8 cellular contexts compared by ENCODE assay signal in the genomic region with DNA sequence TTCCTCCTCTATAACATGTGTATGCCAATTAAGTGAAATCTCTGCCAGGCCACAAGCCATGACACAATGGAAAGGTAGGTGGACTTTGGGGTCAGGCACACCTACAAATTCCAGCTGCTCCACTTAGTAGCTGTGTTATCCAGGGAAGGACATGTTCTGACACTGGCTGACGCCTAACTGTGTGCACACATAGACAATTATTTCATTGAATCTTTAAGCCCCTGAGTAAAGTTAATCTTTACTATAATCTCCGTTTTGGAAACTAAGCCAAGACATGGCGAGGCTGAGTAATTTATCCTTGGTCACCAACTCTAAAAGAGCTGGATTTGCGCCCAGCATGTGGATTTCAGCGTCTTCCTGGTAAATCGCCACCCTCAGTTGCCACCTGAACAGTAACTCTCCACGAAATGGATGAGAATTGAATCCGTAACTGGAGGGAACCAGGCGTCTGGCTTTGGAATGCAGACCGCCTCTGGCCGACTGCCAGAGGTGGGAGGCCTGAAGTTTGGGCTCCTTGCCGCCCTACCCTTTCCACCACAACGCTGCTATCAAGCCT. TPM values are rescaled to one million over a fixed set of nuclear protein-coding genes. Genes with fewer than 3 reads are reported as not detected.
A peak's percentile ranks its signal among the peaks of the same experiment; 100 is the strongest.
DNase-seq lines count a peak whose midpoint lies in the region; ATAC-seq and TF ChIP-seq lines count a peak whose summit lies in the region.

No MANE protein-coding gene starts in this region.

- peak overlapping the region; percentile 37 for H3K27ac ChIP-seq in ACC112 (ENCODE audit: low read depth, low read length)
- H3K27ac ChIP-seq in stomach, result peak overlapping the region; percentile 5 to 82 (median 69)

- no peaks in the 10 kb centered on the region for H3K9me3 ChIP-seq in HAP-1
- no peaks in the 10 kb centered on the region for H3K9me3 ChIP-seq in stomach

- H3K9me3 Mint-ChIP-seq in activated CD8-positive, alpha-beta T cell treated with anti-CD3 and anti-CD28 coated beads, Interleukin-2, amount 10 ng/mL, durations not matched to agents 7 days and 5 days (ENCODE audit: insufficient read depth), result no peaks in the 10 kb centered on the region
- H3K9me3 Mint-ChIP-seq in immature natural killer cell, result no peaks in the 10 kb centered on the region

- CTCF ChIA-PET in activated CD8-positive, alpha-beta T cell treated with anti-CD3 and anti-CD28 coated beads, Interleukin-2, amount 10 ng/mL, durations not matched to agents 7 days and 5 days (lab: Charles Lee), result interaction anchor here (1.0 to 7.7 kb wide), 7 partner anchors 9 to 946 kb away, joined by 3 to 71 read pairs (median 5); a partner anchor contains a TSS

- TF ChIP-seq CTCF in stomach (IDR thresholded peaks at IDR 0.05), result peak in 1 of 7 experiments; percentile 5

- peak overlapping the region; percentile 74 for H2AFZ ChIP-seq in ACC112 (ENCODE audit: low read length, unreplicated experiment)

- TF ChIP-seq EP300 in stomach (IDR thresholded peaks at IDR 0.05), result no peak

- H3K79me2 ChIP-seq in ACC112 (ENCODE audit: control insufficient read depth, insufficient read depth, low read length, unreplicated experiment), result peaks cover 30% of the 10 kb centered on the region

- WGBS in stomach, 5 donors, result 24 to 48% (median 28%) methylated on average over 12 to 13 of the region's 13 CpGs

- intact Hi-C loops in stomach (cut with DNase I; ENCODE audit: low total_unique reads), result loop anchor here (5.0 kb wide), 1 partner anchor 267 kb away; no protein-coding TSS in a partner anchor

- peak; percentile 48 to 67 for DNase-seq in HAP-1 (ENCODE audit: low spot score in 2 of 2)
- no peak for DNase-seq in activated CD8-positive, alpha-beta T cell treated with anti-CD3 and anti-CD28 coated beads, Interleukin-2, amount 10 ng/mL, durations not matched to agents 7 days and 5 days
- no peak for DNase-seq in immature natural killer cell
- peak; percentile 53 for DNase-seq in stomach
- no peak for DNase-seq in stimulated activated CD4-positive, alpha-beta T cell treated with anti-CD3 and anti-CD28 coated beads, Interleukin-15, amount 100 ng/mL, for 24 hours
- no peak for DNase-seq in NCI-H2107 treated with DMSO at 0.1 percent for 48 hours (lab: John Stamatoyannopoulos, UW; ENCODE audit: unreplicated experiment)

- TF ChIP-seq POLR2A in stomach (IDR thresholded peaks at IDR 0.05), result peak in 1 of 4 donors; percentile 25

- H3K4me3 ChIP-seq in ACC112 (ENCODE audit: low read depth, low read length) (peak overlapping the region; percentile 92), HAP-1 (peak overlapping the region; percentile 97), stomach (peak overlapping the region; percentile 72 to 85 (median 80))

- in situ Hi-C loops in HAP-1 (cut with MboI; ENCODE audit: low sequenced_read_pairs), result loop anchor here (25.0 kb wide), 2 partner anchors 502 to 652 kb away; a partner anchor contains a TSS

- peak overlapping the region; percentile 94 for H3K27ac Mint-ChIP-seq in activated CD8-positive, alpha-beta T cell treated with anti-CD3 and anti-CD28 coated beads, Interleukin-2, amount 10 ng/mL, durations not matched to agents 7 days and 5 days
- H3K27ac Mint-ChIP-seq in immature natural killer cell, result peak overlapping the region in 5 of 6 donors; percentile 28 to 98 (median 93)

- no peaks in the 10 kb centered on the region for H3K27me3 ChIP-seq in ACC112 (ENCODE audit: insufficient read depth, low read length)
- H3K27me3 ChIP-seq in HAP-1 (ENCODE audit: low read depth), result no peaks in the 10 kb centered on the region
- H3K27me3 ChIP-seq in stomach, result no peaks in the 10 kb centered on the region

- peaks cover 18% of the 10 kb centered on the region for H3K4me1 Mint-ChIP-seq in activated CD8-positive, alpha-beta T cell treated with anti-CD3 and anti-CD28 coated beads, Interleukin-2, amount 10 ng/mL, durations not matched to agents 7 days and 5 days (ENCODE audit: low read depth)
- peaks cover 23 to 25% of the 10 kb centered on the region in 2 donors for H3K4me1 Mint-ChIP-seq in immature natural killer cell

- peak overlapping the region; percentile 96 for H3K4me3 Mint-ChIP-seq in activated CD8-positive, alpha-beta T cell treated with anti-CD3 and anti-CD28 coated beads, Interleukin-2, amount 10 ng/mL, durations not matched to agents 7 days and 5 days
- H3K4me3 Mint-ChIP-seq in immature natural killer cell, result peak overlapping the region; percentile 96 to 100 (median 100)

- H3K36me3 ChIP-seq in ACC112 (ENCODE audit: insufficient read depth, low read length) (peaks cover 13% of the 10 kb centered on the region), HAP-1 (replicated peaks) (peaks cover 35% of the 10 kb centered on the region), stomach (peaks cover 13 to 37% (median 33%) of the 10 kb centered on the region in 4 donors)

- ATAC-seq in activated CD8-positive, alpha-beta T cell treated with anti-CD3 and anti-CD28 coated beads, Interleukin-2, amount 10 ng/mL, durations not matched to agents 7 days and 5 days, result no peak
- no peak for ATAC-seq in HG03159 (IDR thresholded peaks at IDR 0.05; ENCODE audit: unreplicated experiment)

- peaks cover 32% of the 10 kb centered on the region for H3K4me1 ChIP-seq in ACC112 (ENCODE audit: control insufficient read depth, insufficient read depth, low read length, unreplicated experiment)
- H3K4me1 ChIP-seq in HAP-1, result peaks cover 23% of the 10 kb centered on the region
- H3K4me1 ChIP-seq in stomach, result peaks cover 16 to 29% (median 23%) of the 10 kb centered on the region in 4 donors

- no peaks in the 10 kb centered on the region for H3K27me3 Mint-ChIP-seq in activated CD8-positive, alpha-beta T cell treated with anti-CD3 and anti-CD28 coated beads, Interleukin-2, amount 10 ng/mL, durations not matched to agents 7 days and 5 days (ENCODE audit: low read depth)
- peaks cover 2 to 5% (median 3%) of the 10 kb centered on the region in 3 donors for H3K27me3 Mint-ChIP-seq in immature natural killer cell (ENCODE audit: low read depth in 3 of 3)

- POLR2A ChIA-PET in activated CD8-positive, alpha-beta T cell treated with anti-CD3 and anti-CD28 coated beads, Interleukin-2, amount 10 ng/mL, durations not matched to agents 7 days and 5 days (lab: Charles Lee), result no interaction called here

- H3K36me3 Mint-ChIP-seq in activated CD8-positive, alpha-beta T cell treated with anti-CD3 and anti-CD28 coated beads, Interleukin-2, amount 10 ng/mL, durations not matched to agents 7 days and 5 days (ENCODE audit: low read depth), result peaks cover 32% of the 10 kb centered on the region
- peaks cover 3 to 6% (median 5%) of the 10 kb centered on the region in 3 donors for H3K36me3 Mint-ChIP-seq in immature natural killer cell

RNA-seq across cellular contexts. Expression of a gene that starts 0.9 kb away (rescaled TPM):
- total RNA-seq in activated CD8-positive, alpha-beta T cell treated with anti-CD3 and anti-CD28 coated beads, Interleukin-2, amount 10 ng/mL, durations not matched to agents 7 days and 5 days, result 100 to 1,000 TPM; 187 to 201 TPM
- 100 to 1,000 TPM; 169 to 229 (median 192) TPM for polyA plus RNA-seq in immature natural killer cell
- 100 to 1,000 TPM in 1 of 5 donors, 10 to 100 TPM in 2, 1 to 10 TPM in 1, not detected in 1; 8.7 to 470 (median 52.9) TPM for total RNA-seq in stomach
- polyA plus RNA-seq in stomach, result 100 to 1,000 TPM; 111 to 123 (median 119) TPM

Comparison
In these comparisons a context has a peak if more than half of its experiments do, and no peak if none do; other contexts are left out.
1. DNase-seq: peak in HAP-1 (2 of 2) and stomach (single experiment); none in activated CD8-positive, alpha-beta T cell treated with anti-CD3 and anti-CD28 coated beads, Interleukin-2, amount 10 ng/mL, durations not matched to agents 7 days and 5 days (single experiment), immature natural killer cell (0 of 3), stimulated activated CD4-positive, alpha-beta T cell treated with anti-CD3 and anti-CD28 coated beads, Interleukin-15, amount 100 ng/mL, for 24 hours (single experiment) and NCI-H2107 treated with DMSO at 0.1 percent for 48 hours (single experiment).
2. Peak in every context shown above with its lines, with median percentiles within 50 percentile points of each other: H3K4me3 ChIP-seq.